In the genomic region with DNA sequence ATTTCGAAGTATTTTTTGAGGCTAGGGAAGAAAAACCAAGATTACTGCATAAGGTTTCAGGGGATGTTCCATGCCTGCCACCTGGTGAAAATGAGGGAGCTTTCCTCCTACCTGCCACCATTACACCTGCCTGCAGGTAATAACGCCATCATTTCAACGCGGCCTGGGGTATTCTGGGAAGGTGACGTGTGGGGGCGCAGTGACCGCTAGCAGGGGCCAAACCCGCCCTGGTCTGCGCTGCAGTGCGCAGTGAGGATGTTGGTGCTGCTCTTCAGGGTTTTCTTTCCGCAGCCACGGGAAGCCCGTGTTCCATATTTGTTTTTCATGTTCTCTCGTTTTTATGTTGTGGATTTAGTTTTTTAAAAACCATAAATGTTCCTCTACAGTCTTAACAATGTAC, we compare ENCODE assay signal across 20 cellular contexts. TPM values are rescaled to one million over a fixed set of nuclear protein-coding genes. Genes with fewer than 3 reads are reported as not detected.
DNase-seq lines count a peak whose midpoint lies in the region; ATAC-seq, FAIRE-seq and TF ChIP-seq lines count a peak whose summit lies in the region.
"Had no signal": no experiment of that assay in that cellular context is flagged by ENCODE, and none has a peak within 500 bp of the region (broad histone marks: within the 10 kb centered on the region; RNA-seq: fewer than 3 reads in every experiment).

No MANE protein-coding gene starts in this region.

- H2AK5ac ChIP-seq in H9 (ENCODE audit: insufficient read length, low read length) (no peak overlapping the region), H1 (ENCODE audit: low read depth, low read length) (no peak overlapping the region)

- H4K8ac ChIP-seq in H9 (replicated peaks; ENCODE audit: insufficient read length, low read depth, low read length) (no peak overlapping the region), H1 (ENCODE audit: extremely low read depth, insufficient read depth, low read length) (no peak overlapping the region; the same call in 1 of the 2 replicates)

- no peak overlapping the region for H2BK120ac ChIP-seq in H9 (ENCODE audit: low read depth, low read length, poor library complexity, severe bottlenecking)
- no peak overlapping the region for H2BK120ac ChIP-seq in H1 (replicated peaks; ENCODE audit: low read depth, low read length)

- H3K36me3 ChIP-seq in BLaER1 = no peaks in the 10 kb centered on the region
- no peaks in the 10 kb centered on the region; a peak in 1 of 8 replicates for H3K36me3 ChIP-seq in H1 (ENCODE audit: control insufficient read depth in 2 of 4, insufficient read depth in 4 of 4, low read length in 3 of 4)
- H3K36me3 ChIP-seq in upper lobe of left lung = no peaks in the 10 kb centered on the region
- H3K36me3 ChIP-seq: BLaER1 treated with 17β-estradiol and CSF1 and Interleukin-3, amounts not matched to agents 10 nM and 100 nM had no signal

- no peak overlapping the region for H3K14ac ChIP-seq in H9 (ENCODE audit: insufficient read depth, low read length)
- H3K14ac ChIP-seq in H1 (ENCODE audit: insufficient read length) = no peak overlapping the region

- FAIRE-seq in H1 (lab: Jason Lieb, UNC) = no peak
- FAIRE-seq: D721Med, GM12891 had no signal

- H3K27me3 Mint-ChIP-seq in H9 (ENCODE audit: low read depth) = no peaks in the 10 kb centered on the region
- H3K27me3 Mint-ChIP-seq: B cell; CD4-positive, alpha-beta T cell; CD8-positive, alpha-beta memory T cell had no signal

- no peak overlapping the region for H3T11ph ChIP-seq in H9 (ENCODE audit: low read length)

- H3K4me3 Mint-ChIP-seq in H9 = no peak overlapping the region
- H3K4me3 Mint-ChIP-seq: B cell; CD14-positive monocyte; CD4-positive, alpha-beta T cell; CD8-positive, alpha-beta memory T cell had no signal

- no peaks in the 10 kb centered on the region for H3K23me2 ChIP-seq in H9 (ENCODE audit: insufficient read length, low read depth, low read length, poor library complexity, severe bottlenecking)
- peaks cover 2% of the 10 kb centered on the region; the same call in 1 of the 2 replicates for H3K23me2 ChIP-seq in H1 (ENCODE audit: low read depth, low read length)

- H2BK20ac ChIP-seq in H9 (ENCODE audit: low read depth, low read length, poor library complexity, severe bottlenecking) = no peak overlapping the region
- 0 out of 2 replicates have a peak overlapping the region, but pooled peaks have one; percentile 40 for H2BK20ac ChIP-seq in H1 (ENCODE audit: low read length)

- CTCF ChIA-PET in H1 (lab: Charles Lee; ENCODE audit: partially characterized antibody) = interaction anchor here (0.6 to 1.7 kb wide), 3 partner anchors 11 to 22 kb away, joined by 3 to 6 read pairs (median 4); no protein-coding TSS in a partner anchor

- H2AFZ ChIP-seq in H9 (ENCODE audit: low read length) (no peak overlapping the region), H1 (ENCODE audit: low read length) (no peak overlapping the region)

- H3K36me3 Mint-ChIP-seq in H9 (ENCODE audit: insufficient read depth in 1 of 3, low read depth in 3 of 3) = peaks cover 12 to 13% (median 13%) of the 10 kb centered on the region in 3 experiments
- H3K36me3 Mint-ChIP-seq: CD14-positive monocyte had no signal

- H3K18ac ChIP-seq in H9 (ENCODE audit: insufficient read length, low read depth, low read length) (no peak overlapping the region), H1 (ENCODE audit: extremely low read depth, low read length) (no peak overlapping the region)

- H3K9me3 ChIP-seq in BLaER1 (peaks cover 33% of the 10 kb centered on the region), H9 (ENCODE audit: control insufficient read depth, low read depth, low read length) (peaks cover 9% of the 10 kb centered on the region), H1 (ENCODE audit: insufficient read depth in 2 of 2, low read depth in 1 of 2, low read length in 1 of 2) (peaks cover 0 to 14% of the 10 kb centered on the region in 2 experiments; a peak in 2 of 4 replicates), upper lobe of left lung (no peaks in the 10 kb centered on the region)

- H3K27me3 ChIP-seq in BLaER1 (no peaks in the 10 kb centered on the region; the same call in 1 of the 2 replicates), H9 (ENCODE audit: insufficient read depth, low read length) (no peaks in the 10 kb centered on the region), H1 (replicated peaks in 1 of 4; ENCODE audit: control insufficient read depth in 3 of 4, extremely low read depth in 1 of 4, insufficient read depth in 3 of 4, low read length in 3 of 4) (no peaks in the 10 kb centered on the region), upper lobe of left lung (no peaks in the 10 kb centered on the region)

- H3K23ac ChIP-seq in H9 (ENCODE audit: insufficient read length, low read depth, low read length) (no peak overlapping the region), H1 (ENCODE audit: insufficient read length) (no peak overlapping the region)

- in situ Hi-C loops in GM13976 (cut with MboI; ENCODE audit: low sequenced_read_pairs, unreplicated experiment) = no loop called here

- no peak overlapping the region for H2BK15ac ChIP-seq in H9 (ENCODE audit: low read depth, low read length)
- H2BK15ac ChIP-seq in H1 (ENCODE audit: low read length) = no peak overlapping the region

- H3K9ac ChIP-seq in BLaER1 (no peak overlapping the region), H9 (ENCODE audit: extremely low read depth, insufficient read length, low read length) (no peak overlapping the region), H1 (replicated peaks in 1 of 4; ENCODE audit: extremely low read depth in 1 of 4, low read depth in 3 of 4, low read length in 3 of 4) (no peak overlapping the region)
- H3K9ac ChIP-seq: BLaER1 treated with 17β-estradiol and CSF1 and Interleukin-3, amounts not matched to agents 10 nM and 100 nM had no signal

- no peak for ATAC-seq in upper lobe of left lung (ENCODE audit: low FRiP score in 2 of 2)
- ATAC-seq in GM19351 (IDR thresholded peaks at IDR 0.05; ENCODE audit: unreplicated experiment) = no peak
- ATAC-seq: HCT116 had no signal

- peaks cover 28 to 31% of the 10 kb centered on the region in 2 experiments for H3K4me1 Mint-ChIP-seq in H9
- H3K4me1 Mint-ChIP-seq: B cell, CD14-positive monocyte had no signal

- WGBS in H9 (ENCODE audit: extremely low coverage, insufficient read length, low lambda C conversion rate) = no CpG with 5 or more reads among the region's 14 CpGs
- WGBS in H1 (ENCODE audit: extremely low coverage in 1 of 2, insufficient coverage in 1 of 2, insufficient read length in 1 of 2, insufficient replicate concordance in 2 of 2, low coverage in 1 of 2, low lambda C conversion rate in 2 of 2, missing lambda C conversion rate in 1 of 2), 2 experiments = 93% methylated on average over 14 of the region's 14 CpGs; no CpG with 5 or more reads in 1 of the 2 experiments
- WGBS in upper lobe of left lung, 2 donors = 88 to 90% methylated on average over 14 of the region's 14 CpGs

- H3K79me1 ChIP-seq in H9 (ENCODE audit: insufficient read depth, low read depth, low read length, poor library complexity, severe bottlenecking) = no peaks in the 10 kb centered on the region
- H3K79me1 ChIP-seq in H1 (ENCODE audit: low read depth, low read length) = no peaks in the 10 kb centered on the region

- H4K5ac ChIP-seq in H9 (ENCODE audit: insufficient read length, low read depth, low read length) (no peak overlapping the region), H1 (ENCODE audit: insufficient read length, low read depth, low read length) (no peak overlapping the region)

- TF ChIP-seq RAD21 in H1 (IDR thresholded peaks at IDR 0.05 in 1 of 2, conservative IDR thresholded peaks at IDR 0.05 in 1 of 2; ENCODE audit: low read depth in 2 of 2, low read length in 2 of 2) = peak; percentile 34 to 48; a peak in 3 of 4 replicates

- H2BK12ac ChIP-seq in H9 (ENCODE audit: insufficient read length, low read depth, low read length) (no peak overlapping the region), H1 (ENCODE audit: low read depth, low read length) (peak overlapping the region; percentile 62; the same call in 1 of the 2 replicates)

- no peak overlapping the region for H3K27ac Mint-ChIP-seq in H9
- H3K27ac Mint-ChIP-seq: B cell; CD4-positive, alpha-beta T cell had no signal

- TF ChIP-seq POLR2A in H1 (IDR thresholded peaks at IDR 0.05; ENCODE audit: control extremely low read depth in 1 of 2, low read depth in 2 of 2, low read length in 2 of 2) (no peak), upper lobe of left lung (IDR thresholded peaks at IDR 0.05) (no peak)

- H2BK5ac ChIP-seq in H9 (ENCODE audit: insufficient read length, low read length) = no peak overlapping the region
- H2BK5ac ChIP-seq in H1 (ENCODE audit: low read depth, low read length) = no peak overlapping the region; the same call in 1 of the 2 replicates

- H3K4me3 ChIP-seq in BLaER1 (no peak overlapping the region), H1 (ENCODE audit: extremely low read depth in 1 of 4, insufficient read depth in 2 of 4, low read depth in 3 of 4, low read length in 4 of 4) (no peak overlapping the region), upper lobe of left lung (no peak overlapping the region)

- peak; percentile 9; the same call in 1 of the 3 replicates for TF ChIP-seq CTCF in H9 (conservative IDR thresholded peaks at IDR 0.05)
- peak in 1 of 3 experiments; percentile 9; a peak in 1 of 4 replicates for TF ChIP-seq CTCF in H1 (IDR thresholded peaks at IDR 0.05; ENCODE audit: control extremely low read depth in 1 of 3, insufficient read depth in 1 of 3, low read depth in 1 of 3, low read length in 3 of 3)
- no peak for TF ChIP-seq CTCF in upper lobe of left lung (IDR thresholded peaks at IDR 0.05)
- no peak for TF ChIP-seq CTCF in GM13976 (IDR thresholded peaks at IDR 0.05; ENCODE audit: borderline replicate concordance, control extremely low read depth, extremely low read depth, insufficient read depth, missing control alignments)

- peaks cover 60 to 77% of the 10 kb centered on the region in 2 experiments for H3K9me3 Mint-ChIP-seq in H9

- H3K56ac ChIP-seq in H9 (ENCODE audit: insufficient read length, low read depth, low read length) (no peak overlapping the region), H1 (replicated peaks; ENCODE audit: insufficient read length, low read depth, low read length) (no peak overlapping the region)

- H4K20me1 ChIP-seq in BLaER1 (no peaks in the 10 kb centered on the region), H9 (ENCODE audit: control insufficient read depth, insufficient read depth, insufficient read length) (no peaks in the 10 kb centered on the region), H1 (replicated peaks in 1 of 2; ENCODE audit: control insufficient read depth in 1 of 2, insufficient read depth in 2 of 2, low read length in 2 of 2) (no peaks in the 10 kb centered on the region)
- H4K20me1 ChIP-seq: BLaER1 treated with 17β-estradiol and CSF1 and Interleukin-3, amounts not matched to agents 10 nM and 100 nM had no signal

- no peak overlapping the region for H3K4ac ChIP-seq in H9 (ENCODE audit: low read depth, low read length)
- H3K4ac ChIP-seq in H1 (replicated peaks; ENCODE audit: insufficient read length, low read depth, low read length) = no peak overlapping the region

- no peak overlapping the region for H4K91ac ChIP-seq in H9 (ENCODE audit: insufficient read length, low read depth, low read length)
- H4K91ac ChIP-seq in H1 (replicated peaks; ENCODE audit: insufficient read length, low read length) = peak overlapping the region; percentile 57

- POLR2A ChIA-PET in H1 (lab: Charles Lee; ENCODE audit: partially characterized antibody) = interaction anchor here (0.8 to 2.1 kb wide), 4 partner anchors 9 to 37 kb away, joined by 4 to 5 read pairs (median 4); a partner anchor contains a TSS

- H3K79me2 ChIP-seq in H9 (ENCODE audit: insufficient read depth, low read length) (no peaks in the 10 kb centered on the region), H1 (ENCODE audit: control insufficient read depth in 1 of 2, insufficient read depth in 2 of 2, low read length in 2 of 2) (peaks cover 0 to 3% of the 10 kb centered on the region in 2 experiments; a peak in 1 of 4 replicates)

- H3K4me2 ChIP-seq in BLaER1 = 0 out of 2 replicates have a peak overlapping the region, but pooled peaks have one; percentile 41
- no peak overlapping the region for H3K4me2 ChIP-seq in H9 (ENCODE audit: insufficient read depth, insufficient read length, low read length)
- H3K4me2 ChIP-seq in H1 (ENCODE audit: insufficient read depth in 1 of 2, low read depth in 2 of 2, low read length in 2 of 2) = no peak overlapping the region

- no peak overlapping the region for H3K27ac ChIP-seq in BLaER1
- no peak overlapping the region for H3K27ac ChIP-seq in H9 (ENCODE audit: insufficient read length, low read depth, low read length)
- H3K27ac ChIP-seq in H1 (ENCODE audit: low read depth, low read length) = no peak overlapping the region
- no peak overlapping the region for H3K27ac ChIP-seq in upper lobe of left lung
- H3K27ac ChIP-seq: 22Rv1; BLaER1 treated with 17β-estradiol and CSF1 and Interleukin-3, amounts not matched to agents 10 nM and 100 nM had no signal

- H3K4me1 ChIP-seq in BLaER1 = peaks cover 19% of the 10 kb centered on the region
- peaks cover 2% of the 10 kb centered on the region; the same call in 1 of the 2 replicates for H3K4me1 ChIP-seq in H9 (ENCODE audit: insufficient read depth, low read length)
- H3K4me1 ChIP-seq in H1 (replicated peaks in 1 of 4; ENCODE audit: control insufficient read depth in 3 of 4, insufficient read depth in 4 of 4, low read length in 3 of 4) = peaks cover 0 to 17% (median 8%) of the 10 kb centered on the region in 4 experiments; a peak in 6 of 7 replicates
- H3K4me1 ChIP-seq in upper lobe of left lung = no peaks in the 10 kb centered on the region

- DNase-seq in H9 (peak; percentile 43), H1 (ENCODE audit: low read depth in 1 of 2, low spot score in 2 of 2) (no peak), upper lobe of left lung (no peak), GM13976 (ENCODE audit: low spot score) (no peak)
- DNase-seq: CD4-positive, alpha-beta T cell; CD8-positive, alpha-beta memory T cell; DMS 273 treated with DMSO at 0.1 percent for 48 hours; DMS79; GOT3; H7 had no signal

- TF ChIP-seq EP300 in H1 (IDR thresholded peaks at IDR 0.05; ENCODE audit: borderline replicate concordance in 1 of 2, low read depth in 2 of 2, low read length in 2 of 2) (no peak), upper lobe of left lung (IDR thresholded peaks at IDR 0.05) (no peak)

RNA-seq across cellular contexts. Expression of a gene that starts 37.4 kb away (rescaled TPM):
- 893 and 900 TPM in 2 replicates for total RNA-seq in H9 (2021)
- total RNA-seq in H1 (2021; fragmentation: NEBNext Ultra II Directional; extraction: Animal tissue kit (Norgen Biotek cat#: 25700)) = 905 and 915 TPM in 2 replicates
- 1,396 and 1,684 TPM in 2 replicates for polyA plus RNA-seq in H1 (2011; rRNA removed)
- 1,533 TPM for polyA plus RNA-seq in H1 (2011; cell fraction: cytosol; rRNA removed)
- polyA plus RNA-seq in H1 (2011; cell fraction: nucleus; rRNA removed) = 1,140 TPM
- polyA plus RNA-seq in H1 (2012, experiment 1 of 2) = 1,068 to 1,234 TPM (median 1,139 TPM) in 4 replicates
- polyA plus RNA-seq in H1 (2012, experiment 2 of 2) = 894 TPM
- polyA plus RNA-seq in H1 (2013, experiment 1 of 2) = 549 TPM
- polyA plus RNA-seq in H1 (2013, experiment 2 of 2) = 534 TPM
- polyA minus RNA-seq in H1 (2011; rRNA and poly(A)+ RNA removed) = 1,031 and 1,143 TPM in 2 replicates
- polyA minus RNA-seq in H1 (2011; cell fraction: cytosol; rRNA and poly(A)+ RNA removed) = 589 TPM
- 849 TPM for polyA minus RNA-seq in H1 (2011; cell fraction: nucleus; rRNA and poly(A)+ RNA removed)
- total RNA-seq in upper lobe of left lung = 100 to 1,000 TPM in 2 of 6 donors, 10 to 100 TPM in 4; 72.4 to 133 (median 92.4) TPM

RNA-seq across cellular contexts. Expression of a gene that starts 37.4 kb away (rescaled TPM):
- total RNA-seq in H9 (2021) (134 and 188 TPM in 2 replicates), upper lobe of left lung (10 to 100 TPM in 2 of 6 donors, 1 to 10 TPM in 4; 1.2 to 14.7 (median 7.9) TPM)
- total RNA-seq in H1 (2021; fragmentation: NEBNext Ultra II Directional; extraction: Animal tissue kit (Norgen Biotek cat#: 25700)) = 76.5 and 94.5 TPM in 2 replicates
- polyA plus RNA-seq in H1 (2011; rRNA removed) = 6.2 and 9.9 TPM in 2 replicates
- polyA plus RNA-seq in H1 (2011; cell fraction: cytosol; rRNA removed) = 19.2 TPM
- polyA plus RNA-seq in H1 (2011; cell fraction: nucleus; rRNA removed) = 6.5 TPM
- 65.8 to 746 TPM (median 575 TPM) in 4 replicates for polyA plus RNA-seq in H1 (2012, experiment 1 of 2)
- polyA plus RNA-seq in H1 (2012, experiment 2 of 2) = 31.3 TPM
- polyA plus RNA-seq in H1 (2013, experiment 1 of 2) = 108 TPM
- polyA plus RNA-seq in H1 (2013, experiment 2 of 2) = 123 TPM
- 78.1 and 93.0 TPM in 2 replicates for polyA minus RNA-seq in H1 (2011; rRNA and poly(A)+ RNA removed)
- 268 TPM for polyA minus RNA-seq in H1 (2011; cell fraction: cytosol; rRNA and poly(A)+ RNA removed)
- polyA minus RNA-seq in H1 (2011; cell fraction: nucleus; rRNA and poly(A)+ RNA removed) = 137 TPM
- total RNA-seq: G401 had no signal
